2 cellular contexts compared by ENCODE assay signal in the genomic region with DNA sequence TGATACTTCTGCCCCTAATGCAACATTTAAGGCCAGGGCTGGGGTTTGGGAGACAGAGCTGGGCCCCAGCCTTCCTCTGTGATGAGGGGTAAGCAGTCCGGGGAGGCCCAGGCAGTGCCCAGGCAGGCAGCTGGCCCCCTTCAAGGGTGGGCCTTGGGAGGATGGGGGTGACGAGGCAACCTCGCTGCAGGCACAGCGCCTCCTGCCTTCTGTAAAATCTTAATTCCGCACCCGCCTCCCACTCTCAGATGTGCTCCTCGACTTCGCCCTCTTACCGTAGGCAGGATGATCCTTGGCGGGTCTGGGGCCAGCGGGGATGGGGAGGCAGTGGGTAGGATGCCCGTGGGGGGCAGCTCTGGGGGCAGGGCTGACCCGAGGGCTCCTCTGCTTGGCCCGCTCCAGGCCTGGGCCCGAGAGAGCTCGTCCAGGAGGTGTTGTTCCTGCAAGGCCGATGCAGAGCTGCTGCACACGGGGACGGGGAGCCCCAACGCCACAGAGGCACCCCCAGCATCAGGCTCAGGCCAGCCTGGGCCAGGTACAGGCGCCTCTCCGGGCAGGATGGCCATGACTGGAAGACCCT.
TF ChIP-seq lines count a peak whose summit lies in the region.

No MANE protein-coding gene starts in this region.

TF ChIP-seq in HEK293, 187 proteins besides CTCF, POLR2A, EP300 and RAD21:
- TF ChIP-seq ZNF776 (tag by site-specific recombination; IDR thresholded peaks at IDR 0.05; ENCODE audit: borderline replicate concordance) = no peak
- TF ChIP-seq EGR2 (tag by site-specific recombination; IDR thresholded peaks at IDR 0.05; ENCODE audit: low read depth) = peak; percentile 40; the same call in 1 of the 2 replicates

TF ChIP-seq in K562, 482 proteins besides CTCF, POLR2A, EP300 and RAD21:
- TF ChIP-seq RBFOX2 (IDR thresholded peaks at IDR 0.05; ENCODE audit: low read depth, low read length) = peak; percentile 43; the same call in 1 of the 2 replicates
- TF ChIP-seq KLF10 (CRISPR knock-in tag; IDR thresholded peaks at IDR 0.05) = no peak
- no peak for TF ChIP-seq KHSRP (IDR thresholded peaks at IDR 0.05)
- TF ChIP-seq, protein P1, sequence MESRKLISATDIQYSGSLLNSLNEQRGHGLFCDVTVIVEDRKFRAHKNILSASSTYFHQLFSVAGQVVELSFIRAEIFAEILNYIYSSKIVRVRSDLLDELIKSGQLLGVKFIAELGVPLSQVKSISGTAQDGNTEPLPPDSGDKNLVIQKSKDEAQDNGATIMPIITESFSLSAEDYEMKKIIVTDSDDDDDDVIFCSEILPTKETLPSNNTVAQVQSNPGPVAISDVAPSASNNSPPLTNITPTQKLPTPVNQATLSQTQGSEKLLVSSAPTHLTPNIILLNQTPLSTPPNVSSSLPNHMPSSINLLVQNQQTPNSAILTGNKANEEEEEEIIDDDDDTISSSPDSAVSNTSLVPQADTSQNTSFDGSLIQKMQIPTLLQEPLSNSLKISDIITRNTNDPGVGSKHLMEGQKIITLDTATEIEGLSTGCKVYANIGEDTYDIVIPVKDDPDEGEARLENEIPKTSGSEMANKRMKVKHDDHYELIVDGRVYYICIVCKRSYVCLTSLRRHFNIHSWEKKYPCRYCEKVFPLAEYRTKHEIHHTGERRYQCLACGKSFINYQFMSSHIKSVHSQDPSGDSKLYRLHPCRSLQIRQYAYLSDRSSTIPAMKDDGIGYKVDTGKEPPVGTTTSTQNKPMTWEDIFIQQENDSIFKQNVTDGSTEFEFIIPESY (CRISPR knock-in tag; IDR thresholded peaks at IDR 0.05) = peak; percentile 86
- no peak for TF ChIP-seq DDX20 (tag; IDR thresholded peaks at IDR 0.05; ENCODE audit: low read depth)
- TF ChIP-seq ZNF224 (CRISPR knock-in tag; IDR thresholded peaks at IDR 0.05) = no peak
- TF ChIP-seq, protein P2, sequence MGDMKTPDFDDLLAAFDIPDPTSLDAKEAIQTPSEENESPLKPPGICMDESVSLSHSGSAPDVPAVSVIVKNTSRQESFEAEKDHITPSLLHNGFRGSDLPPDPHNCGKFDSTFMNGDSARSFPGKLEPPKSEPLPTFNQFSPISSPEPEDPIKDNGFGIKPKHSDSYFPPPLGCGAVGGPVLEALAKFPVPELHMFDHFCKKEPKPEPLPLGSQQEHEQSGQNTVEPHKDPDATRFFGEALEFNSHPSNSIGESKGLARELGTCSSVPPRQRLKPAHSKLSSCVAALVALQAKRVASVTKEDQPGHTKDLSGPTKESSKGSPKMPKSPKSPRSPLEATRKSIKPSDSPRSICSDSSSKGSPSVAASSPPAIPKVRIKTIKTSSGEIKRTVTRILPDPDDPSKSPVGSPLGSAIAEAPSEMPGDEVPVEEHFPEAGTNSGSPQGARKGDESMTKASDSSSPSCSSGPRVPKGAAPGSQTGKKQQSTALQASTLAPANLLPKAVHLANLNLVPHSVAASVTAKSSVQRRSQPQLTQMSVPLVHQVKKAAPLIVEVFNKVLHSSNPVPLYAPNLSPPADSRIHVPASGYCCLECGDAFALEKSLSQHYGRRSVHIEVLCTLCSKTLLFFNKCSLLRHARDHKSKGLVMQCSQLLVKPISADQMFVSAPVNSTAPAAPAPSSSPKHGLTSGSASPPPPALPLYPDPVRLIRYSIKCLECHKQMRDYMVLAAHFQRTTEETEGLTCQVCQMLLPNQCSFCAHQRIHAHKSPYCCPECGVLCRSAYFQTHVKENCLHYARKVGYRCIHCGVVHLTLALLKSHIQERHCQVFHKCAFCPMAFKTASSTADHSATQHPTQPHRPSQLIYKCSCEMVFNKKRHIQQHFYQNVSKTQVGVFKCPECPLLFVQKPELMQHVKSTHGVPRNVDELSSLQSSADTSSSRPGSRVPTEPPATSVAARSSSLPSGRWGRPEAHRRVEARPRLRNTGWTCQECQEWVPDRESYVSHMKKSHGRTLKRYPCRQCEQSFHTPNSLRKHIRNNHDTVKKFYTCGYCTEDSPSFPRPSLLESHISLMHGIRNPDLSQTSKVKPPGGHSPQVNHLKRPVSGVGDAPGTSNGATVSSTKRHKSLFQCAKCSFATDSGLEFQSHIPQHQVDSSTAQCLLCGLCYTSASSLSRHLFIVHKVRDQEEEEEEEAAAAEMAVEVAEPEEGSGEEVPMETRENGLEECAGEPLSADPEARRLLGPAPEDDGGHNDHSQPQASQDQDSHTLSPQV (IDR thresholded peaks at IDR 0.05) = no peak
- TF ChIP-seq, protein P3, sequence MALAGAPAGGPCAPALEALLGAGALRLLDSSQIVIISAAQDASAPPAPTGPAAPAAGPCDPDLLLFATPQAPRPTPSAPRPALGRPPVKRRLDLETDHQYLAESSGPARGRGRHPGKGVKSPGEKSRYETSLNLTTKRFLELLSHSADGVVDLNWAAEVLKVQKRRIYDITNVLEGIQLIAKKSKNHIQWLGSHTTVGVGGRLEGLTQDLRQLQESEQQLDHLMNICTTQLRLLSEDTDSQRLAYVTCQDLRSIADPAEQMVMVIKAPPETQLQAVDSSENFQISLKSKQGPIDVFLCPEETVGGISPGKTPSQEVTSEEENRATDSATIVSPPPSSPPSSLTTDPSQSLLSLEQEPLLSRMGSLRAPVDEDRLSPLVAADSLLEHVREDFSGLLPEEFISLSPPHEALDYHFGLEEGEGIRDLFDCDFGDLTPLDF (CRISPR knock-in tag; IDR thresholded peaks at IDR 0.05) = no peak
- peak; percentile 68 for TF ChIP-seq POLR2G (IDR thresholded peaks at IDR 0.05; ENCODE audit: low read depth, low read length)
